Comparison of ENCODE assay signal across 1 cellular context in the genomic region with DNA sequence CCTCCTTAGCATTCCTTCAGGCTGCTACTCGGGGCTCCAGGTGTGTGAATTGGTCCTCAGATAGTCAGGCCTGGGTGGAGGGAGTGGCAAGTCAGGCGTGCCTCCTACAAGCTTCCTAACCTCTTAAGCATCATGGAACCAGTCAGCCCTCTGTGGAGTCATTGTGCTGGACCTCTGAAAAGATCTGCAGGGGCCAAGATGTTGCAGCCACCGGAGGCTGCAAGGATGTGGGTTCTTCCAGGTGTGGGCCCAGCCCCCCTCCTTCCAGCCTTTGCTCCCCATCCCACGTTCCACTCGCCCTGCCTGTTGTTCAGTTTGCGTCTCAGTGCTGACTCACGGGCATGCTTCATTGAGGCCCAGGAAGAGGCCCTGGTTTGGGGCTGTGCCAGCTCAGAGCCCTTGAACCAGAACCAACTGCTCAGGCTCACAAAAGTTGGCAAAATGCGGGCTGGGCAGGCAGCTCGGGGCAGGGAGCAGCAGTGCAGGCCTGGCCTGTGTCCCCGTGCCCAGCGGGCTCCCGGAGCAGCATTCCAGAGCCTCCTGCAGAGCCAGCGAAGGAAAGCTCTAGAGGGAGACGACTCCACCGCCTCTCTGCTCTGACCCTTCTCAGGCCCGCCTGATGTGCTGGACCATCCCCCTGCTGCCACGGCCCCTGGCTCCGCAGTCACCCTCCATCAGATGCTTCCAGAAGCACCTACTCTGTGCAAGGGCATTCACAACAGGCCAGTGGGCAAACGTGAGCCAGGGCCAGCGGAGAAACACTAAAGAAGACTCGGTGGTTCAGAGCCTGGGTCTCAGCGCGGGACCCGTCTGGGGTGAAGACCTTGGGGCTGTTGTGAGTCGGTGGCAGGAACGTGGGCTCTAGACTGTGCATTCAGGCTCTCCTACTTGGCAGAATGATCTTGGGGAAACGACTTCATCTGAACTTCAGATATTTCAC.
TF ChIP-seq lines count a peak whose summit lies in the region.

No MANE protein-coding gene starts in this region.

TF ChIP-seq in GM12878, 131 proteins besides CTCF, POLR2A, EP300 and RAD21 (continued from another document):
- TF ChIP-seq, protein P1, sequence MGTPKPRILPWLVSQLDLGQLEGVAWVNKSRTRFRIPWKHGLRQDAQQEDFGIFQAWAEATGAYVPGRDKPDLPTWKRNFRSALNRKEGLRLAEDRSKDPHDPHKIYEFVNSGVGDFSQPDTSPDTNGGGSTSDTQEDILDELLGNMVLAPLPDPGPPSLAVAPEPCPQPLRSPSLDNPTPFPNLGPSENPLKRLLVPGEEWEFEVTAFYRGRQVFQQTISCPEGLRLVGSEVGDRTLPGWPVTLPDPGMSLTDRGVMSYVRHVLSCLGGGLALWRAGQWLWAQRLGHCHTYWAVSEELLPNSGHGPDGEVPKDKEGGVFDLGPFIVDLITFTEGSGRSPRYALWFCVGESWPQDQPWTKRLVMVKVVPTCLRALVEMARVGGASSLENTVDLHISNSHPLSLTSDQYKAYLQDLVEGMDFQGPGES (IDR thresholded peaks at IDR 0.05) = no peak
- no peak for TF ChIP-seq NFYA (IDR thresholded peaks at IDR 0.05; ENCODE audit: borderline replicate concordance, low read depth, low read length)
- TF ChIP-seq SUPT20H (IDR thresholded peaks at IDR 0.05; ENCODE audit: borderline replicate concordance, control insufficient read depth, low read depth, low read length) = no peak
- TF ChIP-seq CEBPB (IDR thresholded peaks at IDR 0.05; ENCODE audit: borderline replicate concordance in 1 of 2, low read depth in 2 of 2, low read length in 2 of 2) = no peak
- peak; percentile 58 for TF ChIP-seq IKZF1 (conservative IDR thresholded peaks at IDR 0.05)
- TF ChIP-seq EED (IDR thresholded peaks at IDR 0.05; ENCODE audit: low read depth) = peak; percentile 87
- TF ChIP-seq IKZF2 (IDR thresholded peaks at IDR 0.05) = peak in 1 of 2 experiments; percentile 39; a peak in 1 of 4 replicates
- no peak for TF ChIP-seq CHD4 (IDR thresholded peaks at IDR 0.05)
